Comparison of ENCODE assay signal across 8 cellular contexts in the genomic region with DNA sequence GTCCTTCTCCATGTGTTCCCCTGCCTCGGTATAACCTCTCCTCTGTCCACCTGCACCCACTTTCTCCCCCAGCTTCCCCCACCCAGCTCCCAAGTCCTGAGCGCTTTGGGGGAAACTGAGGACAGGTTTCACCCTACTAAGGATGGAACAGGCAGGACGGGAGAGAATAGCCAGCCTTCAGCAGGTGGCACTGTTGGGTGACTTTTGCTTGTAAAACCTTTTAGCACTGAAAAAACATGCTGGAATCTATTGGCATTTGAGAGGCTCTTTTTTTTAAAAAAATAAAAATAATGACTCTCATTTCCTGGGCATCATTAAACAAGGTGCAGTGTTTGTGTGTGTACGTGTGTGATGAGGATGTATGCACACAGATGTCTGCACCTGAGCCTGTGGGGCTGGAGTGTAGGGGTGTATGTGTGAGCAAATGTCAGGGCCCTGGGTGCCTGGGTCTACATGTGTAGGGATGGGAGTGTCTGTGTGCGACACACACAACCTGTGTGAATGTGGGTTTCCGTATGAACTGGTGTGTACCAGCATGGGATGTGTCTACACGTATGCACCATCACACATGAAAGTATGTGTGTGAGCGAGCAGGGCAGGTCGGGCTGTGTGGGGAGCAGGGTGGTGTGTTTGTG.
DNase-seq lines count a peak whose midpoint lies in the region; ATAC-seq lines count a peak whose summit lies in the region.

No MANE protein-coding gene starts in this region.

- H3K4me3 Mint-ChIP-seq in stimulated activated effector memory CD8-positive, alpha-beta T cell treated with anti-CD3 and anti-CD28 coated beads, Interleukin-12 subunit alpha, Interleukin-12 subunit beta, amount 100 ng/mL, for 72 hours, result no peak overlapping the region

- no peak overlapping the region for H3K4me3 ChIP-seq in MG63

- no peaks in the 10 kb centered on the region for H3K4me1 Mint-ChIP-seq in stimulated activated effector memory CD8-positive, alpha-beta T cell treated with anti-CD3 and anti-CD28 coated beads, Interleukin-12 subunit alpha, Interleukin-12 subunit beta, amount 100 ng/mL, for 72 hours

- H3K27me3 ChIP-seq in MG63, result no peaks in the 10 kb centered on the region

- no peaks in the 10 kb centered on the region for H3K9me3 ChIP-seq in MG63

- DNase-seq in DMS79 treated with DMSO at 0.1 percent for 48 hours (lab: John Stamatoyannopoulos, UW), result peak; percentile 4
- DNase-seq in DMS79 (lab: John Stamatoyannopoulos, UW), result no peak
- peak; percentile 47 for DNase-seq in MG63
- peak; percentile 33 for DNase-seq in amniotic stem cell (lab: John Stamatoyannopoulos, UW)
- DNase-seq in hepatic stellate cell (ENCODE audit: low spot score), result peak; percentile 64
- no peak for DNase-seq in stimulated activated effector memory CD8-positive, alpha-beta T cell treated with anti-CD3 and anti-CD28 coated beads, Interleukin-12 subunit alpha, Interleukin-12 subunit beta, amount 100 ng/mL, for 72 hours (ENCODE audit: low spot score in 2 of 2)
- no peak for DNase-seq in activated gamma-delta T cell treated with Interleukin-2 at 50 U/mL for 16 hours
- DNase-seq in activated effector memory CD4-positive, alpha-beta T cell treated with anti-CD3 and anti-CD28 coated beads, Interleukin-2, amount 50 U/mL, for 16 hours, result no peak

- ATAC-seq in stimulated activated effector memory CD8-positive, alpha-beta T cell treated with anti-CD3 and anti-CD28 coated beads, Interleukin-12 subunit alpha, Interleukin-12 subunit beta, amount 100 ng/mL, for 72 hours, result no peak

- no peaks in the 10 kb centered on the region for H3K9me3 Mint-ChIP-seq in stimulated activated effector memory CD8-positive, alpha-beta T cell treated with anti-CD3 and anti-CD28 coated beads, Interleukin-12 subunit alpha, Interleukin-12 subunit beta, amount 100 ng/mL, for 72 hours

- H3K27ac Mint-ChIP-seq in stimulated activated effector memory CD8-positive, alpha-beta T cell treated with anti-CD3 and anti-CD28 coated beads, Interleukin-12 subunit alpha, Interleukin-12 subunit beta, amount 100 ng/mL, for 72 hours, result peak overlapping the region; percentile 67

- H3K36me3 Mint-ChIP-seq in stimulated activated effector memory CD8-positive, alpha-beta T cell treated with anti-CD3 and anti-CD28 coated beads, Interleukin-12 subunit alpha, Interleukin-12 subunit beta, amount 100 ng/mL, for 72 hours, result no peaks in the 10 kb centered on the region

- H3K36me3 ChIP-seq in MG63, result no peaks in the 10 kb centered on the region

Comparison
In these comparisons a context has a peak if more than half of its experiments do, and no peak if none do; other contexts are left out.
1. DNase-seq: peak in DMS79 treated with DMSO at 0.1 percent for 48 hours (single experiment), MG63 (single experiment), amniotic stem cell (single experiment) and hepatic stellate cell (single experiment); none in DMS79 (single experiment), stimulated activated effector memory CD8-positive, alpha-beta T cell treated with anti-CD3 and anti-CD28 coated beads, Interleukin-12 subunit alpha, Interleukin-12 subunit beta, amount 100 ng/mL, for 72 hours (0 of 2), activated gamma-delta T cell treated with Interleukin-2 at 50 U/mL for 16 hours (single experiment) and activated effector memory CD4-positive, alpha-beta T cell treated with anti-CD3 and anti-CD28 coated beads, Interleukin-2, amount 50 U/mL, for 16 hours (single experiment).